In genomic region chr4:28686618-28687017, GRCh38 we compare ENCODE assay signal across 8 cellular contexts.
DNase-seq lines count a peak whose midpoint lies in the region; ATAC-seq and TF ChIP-seq lines count a peak whose summit lies in the region.

No MANE protein-coding gene starts in this region.

- H3K9me3 Mint-ChIP-seq in activated naive CD4-positive, alpha-beta T cell treated with anti-CD3 and anti-CD28 coated beads, Interleukin-2, amount 10 ng/mL, durations not matched to agents 7 days and 5 days: peaks cover 2% of the 10 kb centered on the region

- no peaks in the 10 kb centered on the region for H3K36me3 ChIP-seq in H7 (replicated peaks; ENCODE audit: control insufficient read depth, insufficient read depth, low read length)
- H3K36me3 ChIP-seq in tibial artery: no peaks in the 10 kb centered on the region

- H3K9me3 ChIP-seq in tibial artery: no peaks in the 10 kb centered on the region

- intact Hi-C loops in left ventricle myocardium superior (cut with micrococcal nuclease) (no loop called here), tibial artery (cut with DNase I; ENCODE audit: low total_unique reads) (no loop called here)

- CTCF ChIA-PET in activated naive CD4-positive, alpha-beta T cell treated with anti-CD3 and anti-CD28 coated beads, Interleukin-2, amount 10 ng/mL, durations not matched to agents 7 days and 5 days (lab: Charles Lee): no interaction called here

- no peaks in the 10 kb centered on the region for H3K27me3 Mint-ChIP-seq in activated naive CD4-positive, alpha-beta T cell treated with anti-CD3 and anti-CD28 coated beads, Interleukin-2, amount 10 ng/mL, durations not matched to agents 7 days and 5 days

- no peaks in the 10 kb centered on the region for H3K27me3 ChIP-seq in H7 (ENCODE audit: control insufficient read depth, insufficient read depth, low read length)
- no peaks in the 10 kb centered on the region for H3K27me3 ChIP-seq in tibial artery

- no peak overlapping the region for H3K4me3 Mint-ChIP-seq in activated naive CD4-positive, alpha-beta T cell treated with anti-CD3 and anti-CD28 coated beads, Interleukin-2, amount 10 ng/mL, durations not matched to agents 7 days and 5 days

- no peak overlapping the region for H3K27ac ChIP-seq in tibial artery

- no peaks in the 10 kb centered on the region for H3K36me3 Mint-ChIP-seq in activated naive CD4-positive, alpha-beta T cell treated with anti-CD3 and anti-CD28 coated beads, Interleukin-2, amount 10 ng/mL, durations not matched to agents 7 days and 5 days

- no peak for TF ChIP-seq CTCF in tibial artery (IDR thresholded peaks at IDR 0.05)

- ATAC-seq in left ventricle myocardium superior (peak; percentile 40), GM18909 (IDR thresholded peaks at IDR 0.05; ENCODE audit: poor library complexity, unreplicated experiment) (no peak)

- H3K4me1 Mint-ChIP-seq in activated naive CD4-positive, alpha-beta T cell treated with anti-CD3 and anti-CD28 coated beads, Interleukin-2, amount 10 ng/mL, durations not matched to agents 7 days and 5 days: no peaks in the 10 kb centered on the region

- no peak overlapping the region for H3K4me3 ChIP-seq in H7 (ENCODE audit: insufficient read depth, low read depth, low read length)
- no peak overlapping the region for H3K4me3 ChIP-seq in tibial artery

- H3K27ac Mint-ChIP-seq in activated naive CD4-positive, alpha-beta T cell treated with anti-CD3 and anti-CD28 coated beads, Interleukin-2, amount 10 ng/mL, durations not matched to agents 7 days and 5 days: no peak overlapping the region

- peak in 9 of 14 donors; percentile 1 to 19 (median 9) for DNase-seq in C1 segment of cervical spinal cord (lab: John Stamatoyannopoulos, UW)
- DNase-seq in H7: peak; percentile 12
- DNase-seq in SHP77 (lab: John Stamatoyannopoulos, UW): peak; percentile 18 to 47
- peak; percentile 34 for DNase-seq in left ventricle myocardium superior
- DNase-seq in stimulated activated naive CD4-positive, alpha-beta T cell treated with Interleukin-2 at 50 U/mL for 16 hours (lab: John Stamatoyannopoulos, UW): no peak
- no peak for DNase-seq in activated naive CD4-positive, alpha-beta T cell treated with anti-CD3 and anti-CD28 coated beads, Interleukin-2, amount 10 ng/mL, durations not matched to agents 7 days and 5 days
- no peak for DNase-seq in tibial artery

- no peaks in the 10 kb centered on the region for H3K4me1 ChIP-seq in tibial artery

Comparison
In these comparisons a context has a peak if more than half of its experiments do, and no peak if none do; other contexts are left out.
1. DNase-seq: peak in C1 segment of cervical spinal cord (9 of 14), H7 (single experiment), SHP77 (2 of 2) and left ventricle myocardium superior (single experiment); none in stimulated activated naive CD4-positive, alpha-beta T cell treated with Interleukin-2 at 50 U/mL for 16 hours (single experiment), activated naive CD4-positive, alpha-beta T cell treated with anti-CD3 and anti-CD28 coated beads, Interleukin-2, amount 10 ng/mL, durations not matched to agents 7 days and 5 days (single experiment) and tibial artery (0 of 2).